Comparison of ENCODE assay signal across 24 cellular contexts in genomic region chr9:111719541-111719940, GRCh38. TPM values are rescaled to one million over a fixed set of nuclear protein-coding genes. Genes with fewer than 3 reads are reported as not detected.
A peak's percentile ranks its signal among the peaks of the same experiment; 100 is the strongest.
DNase-seq lines count a peak whose midpoint lies in the region; ATAC-seq and TF ChIP-seq lines count a peak whose summit lies in the region.
"Had no signal": no experiment of that assay in that cellular context is flagged by ENCODE, and none has a peak within 500 bp of the region (broad histone marks: within the 10 kb centered on the region; RNA-seq: fewer than 3 reads in every experiment).

No MANE protein-coding gene starts in this region.

- H3K4me1 ChIP-seq in Panc1 (ENCODE audit: control insufficient read depth, insufficient read depth, low read length), result no peaks in the 10 kb centered on the region
- H3K4me1 ChIP-seq: BE2C, BLaER1 had no signal

- H3K27me3 Mint-ChIP-seq in activated T-cell treated with anti-CD3 and anti-CD28 coated beads, Interleukin-2, amount 50 U/mL, for 72 hours (ENCODE audit: low read depth), result no peaks in the 10 kb centered on the region
- H3K27me3 Mint-ChIP-seq: CD4-positive, alpha-beta memory T cell; CD4-positive, CD25-positive, alpha-beta regulatory T cell; CD8-positive, alpha-beta memory T cell had no signal

- no peaks in the 10 kb centered on the region for H3K36me3 ChIP-seq in Panc1 (ENCODE audit: control insufficient read depth, insufficient read depth, low read length)
- H3K36me3 ChIP-seq: BE2C, BLaER1 had no signal

- H3K4me3 Mint-ChIP-seq in activated T-cell treated with anti-CD3 and anti-CD28 coated beads, Interleukin-2, amount 50 U/mL, for 72 hours, result no peak overlapping the region
- H3K4me3 Mint-ChIP-seq in stimulated activated effector memory CD8-positive, alpha-beta T cell treated with anti-CD3 and anti-CD28 coated beads, Interleukin-12 subunit alpha, Interleukin-12 subunit beta, amount 100 ng/mL, for 72 hours, result no peak overlapping the region
- H3K4me3 Mint-ChIP-seq: CD14-positive monocyte; CD4-positive, alpha-beta memory T cell; CD4-positive, CD25-positive, alpha-beta regulatory T cell; CD8-positive, alpha-beta memory T cell had no signal

- CTCF ChIA-PET in Panc1 (lab: Charles Lee), result no interaction called here

- no peaks in the 10 kb centered on the region for H3K4me1 Mint-ChIP-seq in activated T-cell treated with anti-CD3 and anti-CD28 coated beads, Interleukin-2, amount 50 U/mL, for 72 hours (ENCODE audit: low read depth)
- H3K4me1 Mint-ChIP-seq in stimulated activated effector memory CD8-positive, alpha-beta T cell treated with anti-CD3 and anti-CD28 coated beads, Interleukin-12 subunit alpha, Interleukin-12 subunit beta, amount 100 ng/mL, for 72 hours, result no peaks in the 10 kb centered on the region
- H3K4me1 Mint-ChIP-seq: CD14-positive monocyte; CD4-positive, alpha-beta memory T cell; CD4-positive, CD25-positive, alpha-beta regulatory T cell; CD8-positive, alpha-beta memory T cell had no signal

- peak overlapping the region; percentile 17; the same call in 1 of the 2 replicates for H3K27ac ChIP-seq in Panc1 (ENCODE audit: low read length)
- H3K27ac ChIP-seq: BLaER1 had no signal

- DNase-seq in activated T-cell treated with anti-CD3 and anti-CD28 coated beads, Interleukin-2, amount 50 U/mL, for 72 hours, result peak in 1 of 2 donors; percentile 6
- DNase-seq in activated T-cell treated with anti-CD3 and anti-CD28 coated beads for 4 hours, result no peak
- no peak for DNase-seq in Panc1 (ENCODE audit: low read depth, low spot score)
- no peak for DNase-seq in stimulated activated effector memory CD8-positive, alpha-beta T cell treated with anti-CD3 and anti-CD28 coated beads, Interleukin-12 subunit alpha, Interleukin-12 subunit beta, amount 100 ng/mL, for 72 hours (ENCODE audit: low spot score in 2 of 2)
- no peak for DNase-seq in LoVo (ENCODE audit: low spot score)
- no peak for DNase-seq in NCI-H2107 treated with DMSO at 0.1 percent for 48 hours (lab: John Stamatoyannopoulos, UW; ENCODE audit: unreplicated experiment)
- DNase-seq: 8988T; ACHN; BE2C; C1 segment of cervical spinal cord; CD4-positive, alpha-beta memory T cell; CD8-positive, alpha-beta memory T cell; COR-L47; DMS 273 treated with DMSO at 0.1 percent for 48 hours; DMS153; DMS53; DMS79; DND-41; EL; GDM1 had no signal

- POLR2A ChIA-PET in Panc1 (lab: Charles Lee), result interaction anchor here (0.6 kb wide), 1 partner anchor 109 kb away, joined by 3 read pairs; no protein-coding TSS in a partner anchor

- intact Hi-C loops in Panc1 (cut with micrococcal nuclease; ENCODE audit: unreplicated experiment), result no loop called here

- no peaks in the 10 kb centered on the region for H3K36me3 Mint-ChIP-seq in activated T-cell treated with anti-CD3 and anti-CD28 coated beads, Interleukin-2, amount 50 U/mL, for 72 hours (ENCODE audit: insufficient read depth in 2 of 2)
- no peaks in the 10 kb centered on the region for H3K36me3 Mint-ChIP-seq in stimulated activated effector memory CD8-positive, alpha-beta T cell treated with anti-CD3 and anti-CD28 coated beads, Interleukin-12 subunit alpha, Interleukin-12 subunit beta, amount 100 ng/mL, for 72 hours
- H3K36me3 Mint-ChIP-seq: CD14-positive monocyte; CD4-positive, alpha-beta memory T cell had no signal

- in situ Hi-C loops in Panc1 (cut with HindIII; ENCODE audit: low pct_unique_long_range_greater_than_20kb, low sequenced_read_pairs), result no loop called here

- no peaks in the 10 kb centered on the region for H3K9me3 ChIP-seq in Panc1 (ENCODE audit: control insufficient read depth, insufficient read depth, low read depth, low read length)
- H3K9me3 ChIP-seq: BE2C, BLaER1 had no signal

- no peak overlapping the region for H3K27ac Mint-ChIP-seq in activated T-cell treated with anti-CD3 and anti-CD28 coated beads, Interleukin-2, amount 50 U/mL, for 72 hours
- peak overlapping the region; percentile 29 for H3K27ac Mint-ChIP-seq in stimulated activated effector memory CD8-positive, alpha-beta T cell treated with anti-CD3 and anti-CD28 coated beads, Interleukin-12 subunit alpha, Interleukin-12 subunit beta, amount 100 ng/mL, for 72 hours
- H3K27ac Mint-ChIP-seq: CD14-positive monocyte; CD4-positive, CD25-positive, alpha-beta regulatory T cell; CD8-positive, alpha-beta memory T cell had no signal

- no peak overlapping the region for H3K4me3 ChIP-seq in Panc1 (ENCODE audit: low read depth in 2 of 2, low read length in 2 of 2)
- H3K4me3 ChIP-seq: BLaER1, GM12878 had no signal

- no peak for TF ChIP-seq CTCF in Panc1 (IDR thresholded peaks at IDR 0.05)

- no TSS peak for BruUV-seq in Panc1 (replicated peaks; lab: Mats Ljungman, UMichigan)

- no peaks in the 10 kb centered on the region for H3K27me3 ChIP-seq in Panc1 (ENCODE audit: control insufficient read depth, insufficient read depth, low read length)
- H3K27me3 ChIP-seq: BE2C, BLaER1 had no signal

- ATAC-seq in activated T-cell treated with anti-CD3 and anti-CD28 coated beads, Interleukin-2, amount 50 U/mL, for 72 hours (replicated peaks in 1 of 2), result peak; percentile 53 to 67
- ATAC-seq in Panc1, result no peak
- ATAC-seq in stimulated activated effector memory CD8-positive, alpha-beta T cell treated with anti-CD3 and anti-CD28 coated beads, Interleukin-12 subunit alpha, Interleukin-12 subunit beta, amount 100 ng/mL, for 72 hours, result no peak
- ATAC-seq: GM12878 had no signal

- no peaks in the 10 kb centered on the region for H3K9me3 Mint-ChIP-seq in activated T-cell treated with anti-CD3 and anti-CD28 coated beads, Interleukin-2, amount 50 U/mL, for 72 hours
- H3K9me3 Mint-ChIP-seq in stimulated activated effector memory CD8-positive, alpha-beta T cell treated with anti-CD3 and anti-CD28 coated beads, Interleukin-12 subunit alpha, Interleukin-12 subunit beta, amount 100 ng/mL, for 72 hours, result no peaks in the 10 kb centered on the region
- H3K9me3 Mint-ChIP-seq: CD4-positive, alpha-beta memory T cell; CD4-positive, CD25-positive, alpha-beta regulatory T cell; CD8-positive, alpha-beta memory T cell had no signal

RNA-seq across cellular contexts. Expression of gene GNG10, which starts 58.1 kb away (rescaled TPM):
- total RNA-seq in activated T-cell treated with anti-CD3 and anti-CD28 coated beads, Interleukin-2, amount 50 U/mL, for 72 hours, result 10 to 100 TPM; 17.2 to 24.7 TPM
- 40.0 TPM for total RNA-seq in Panc1 (2021; ENCODE audit: unreplicated experiment)
- polyA plus RNA-seq in Panc1 (2012; ENCODE audit: insufficient read length), result 22.4 TPM

Comparison
In these comparisons a context has a peak if more than half of its experiments do, and no peak if none do; other contexts are left out.
1. ATAC-seq: peak in activated T-cell treated with anti-CD3 and anti-CD28 coated beads, Interleukin-2, amount 50 U/mL, for 72 hours (2 of 2); none in Panc1 (single experiment) and stimulated activated effector memory CD8-positive, alpha-beta T cell treated with anti-CD3 and anti-CD28 coated beads, Interleukin-12 subunit alpha, Interleukin-12 subunit beta, amount 100 ng/mL, for 72 hours (single experiment).